9 cellular contexts compared by ENCODE assay signal in genomic region chr19:3458595-3459284, GRCh38. TPM values are rescaled to one million over a fixed set of nuclear protein-coding genes. Genes with fewer than 3 reads are reported as not detected.
A peak's percentile ranks its signal among the peaks of the same experiment; 100 is the strongest.
DNase-seq lines count a peak whose midpoint lies in the region; ATAC-seq, FAIRE-seq and TF ChIP-seq lines count a peak whose summit lies in the region.
"Had no signal": no experiment of that assay in that cellular context is flagged by ENCODE, and none has a peak within 500 bp of the region (broad histone marks: within the 10 kb centered on the region; RNA-seq: fewer than 3 reads in every experiment).

No MANE protein-coding gene starts in this region.

- no peak for DNase-seq in astrocyte (ENCODE audit: low read depth)
- DNase-seq in right atrium auricular region (ENCODE audit: low spot score), result no peak
- DNase-seq in omental fat pad (ENCODE audit: low spot score), result no peak
- DNase-seq in uterus, result peak; percentile 71 to 75
- DNase-seq in activated naive CD8-positive, alpha-beta T cell treated with anti-CD3 and anti-CD28 coated beads, Interleukin-2, amount 50 U/mL, for 24 hours, result no peak
- DNase-seq in central memory CD4-positive, alpha-beta T cell, result no peak
- DNase-seq: WERI-Rb-1 had no signal

- H3K79me2 ChIP-seq in astrocyte (ENCODE audit: insufficient read depth, low read length), result peaks cover 15% of the 10 kb centered on the region

- FAIRE-seq in astrocyte (lab: Jason Lieb, UNC), result no peak
- FAIRE-seq: bronchial epithelial cell had no signal

- H3K27me3 ChIP-seq in astrocyte (ENCODE audit: insufficient read depth, low read length) (no peaks in the 10 kb centered on the region), right atrium auricular region (no peaks in the 10 kb centered on the region), uterus (no peaks in the 10 kb centered on the region)

- H3K27ac ChIP-seq in astrocyte (ENCODE audit: low read depth, low read length), result peak overlapping the region; percentile 95
- H3K27ac ChIP-seq in right atrium auricular region, result peak overlapping the region; percentile 90 to 96
- peak overlapping the region; percentile 91 to 98 for H3K27ac ChIP-seq in uterus
- H3K27ac ChIP-seq: WERI-Rb-1 had no signal

- TF ChIP-seq POLR2A in uterus (IDR thresholded peaks at IDR 0.05), result no peak

- peak overlapping the region; percentile 60 for H2AFZ ChIP-seq in astrocyte (ENCODE audit: low read depth, low read length)

- H3K4me3 Mint-ChIP-seq in astrocyte (ENCODE audit: unreplicated experiment), result peak overlapping the region; percentile 27
- no peak overlapping the region for H3K4me3 Mint-ChIP-seq in activated naive CD8-positive, alpha-beta T cell treated with anti-CD3 and anti-CD28 coated beads, Interleukin-2, amount 50 U/mL, for 24 hours

- H3K27ac Mint-ChIP-seq in astrocyte (ENCODE audit: unreplicated experiment), result peak overlapping the region; percentile 96
- no peak overlapping the region for H3K27ac Mint-ChIP-seq in activated naive CD8-positive, alpha-beta T cell treated with anti-CD3 and anti-CD28 coated beads, Interleukin-2, amount 50 U/mL, for 24 hours

- no peaks in the 10 kb centered on the region for H3K9me3 Mint-ChIP-seq in astrocyte (ENCODE audit: unreplicated experiment)
- H3K9me3 Mint-ChIP-seq in activated naive CD8-positive, alpha-beta T cell treated with anti-CD3 and anti-CD28 coated beads, Interleukin-2, amount 50 U/mL, for 24 hours, result no peaks in the 10 kb centered on the region

- peak overlapping the region; percentile 91 for H3K9ac ChIP-seq in astrocyte (ENCODE audit: low read length)

- peaks cover 6% of the 10 kb centered on the region for H3K36me3 Mint-ChIP-seq in astrocyte (ENCODE audit: low read depth, unreplicated experiment)
- peaks cover 3% of the 10 kb centered on the region for H3K36me3 Mint-ChIP-seq in activated naive CD8-positive, alpha-beta T cell treated with anti-CD3 and anti-CD28 coated beads, Interleukin-2, amount 50 U/mL, for 24 hours (ENCODE audit: low read depth)

- H3K4me1 ChIP-seq in astrocyte (ENCODE audit: insufficient read depth, low read length) (peaks cover 32% of the 10 kb centered on the region), right atrium auricular region (peaks cover 0 to 53% of the 10 kb centered on the region in 2 donors), uterus (peaks cover 9 to 36% of the 10 kb centered on the region in 2 donors)

- H3K9me3 ChIP-seq in astrocyte (ENCODE audit: insufficient read depth, low read depth, low read length), result no peaks in the 10 kb centered on the region
- no peaks in the 10 kb centered on the region for H3K9me3 ChIP-seq in right atrium auricular region
- no peaks in the 10 kb centered on the region for H3K9me3 ChIP-seq in uterus

- TF ChIP-seq CTCF in astrocyte (IDR thresholded peaks at IDR 0.05; ENCODE audit: insufficient read depth, low read depth, low read length), result no peak
- TF ChIP-seq CTCF in right atrium auricular region (IDR thresholded peaks at IDR 0.05), result no peak
- no peak for TF ChIP-seq CTCF in omental fat pad (IDR thresholded peaks at IDR 0.05)
- no peak for TF ChIP-seq CTCF in uterus (IDR thresholded peaks at IDR 0.05)

- H3K4me1 Mint-ChIP-seq in astrocyte (ENCODE audit: low read depth, unreplicated experiment), result peaks cover 9% of the 10 kb centered on the region
- H3K4me1 Mint-ChIP-seq in activated naive CD8-positive, alpha-beta T cell treated with anti-CD3 and anti-CD28 coated beads, Interleukin-2, amount 50 U/mL, for 24 hours, result no peaks in the 10 kb centered on the region

- H4K20me1 ChIP-seq in astrocyte (ENCODE audit: insufficient read depth, low read length), result peaks cover 9% of the 10 kb centered on the region

- H3K4me3 ChIP-seq in astrocyte (ENCODE audit: insufficient read depth, low read depth, low read length), result no peak overlapping the region
- no peak overlapping the region for H3K4me3 ChIP-seq in right atrium auricular region
- peak overlapping the region in 1 of 2 donors; percentile 9 for H3K4me3 ChIP-seq in uterus

- intact Hi-C loops in uterus (cut with DNase I; ENCODE audit: low total_unique reads), result no loop called here

- H3K27me3 Mint-ChIP-seq in astrocyte (ENCODE audit: low read depth, unreplicated experiment), result no peaks in the 10 kb centered on the region
- no peaks in the 10 kb centered on the region for H3K27me3 Mint-ChIP-seq in activated naive CD8-positive, alpha-beta T cell treated with anti-CD3 and anti-CD28 coated beads, Interleukin-2, amount 50 U/mL, for 24 hours

- H3K4me2 ChIP-seq in astrocyte (ENCODE audit: low read length), result peak overlapping the region; percentile 83

- peak; percentile 43 for ATAC-seq in omental fat pad (ENCODE audit: low FRiP score)
- no peak for ATAC-seq in activated naive CD8-positive, alpha-beta T cell treated with anti-CD3 and anti-CD28 coated beads, Interleukin-2, amount 50 U/mL, for 24 hours
- ATAC-seq in GM21423 (IDR thresholded peaks at IDR 0.05; ENCODE audit: unreplicated experiment), result no peak

- H3K36me3 ChIP-seq in astrocyte (ENCODE audit: insufficient read depth, low read length) (peaks cover 14% of the 10 kb centered on the region), right atrium auricular region (peaks cover 62% of the 10 kb centered on the region), uterus (no peaks in the 10 kb centered on the region)

RNA-seq across cellular contexts. Expression of gene SMIM24, which starts 21.6 kb away (rescaled TPM):
- total RNA-seq in astrocyte (not detected in 2 replicates), right atrium auricular region (not detected), omental fat pad (not detected), uterus (under 1 TPM in 1 of 4 donors, not detected in 3; 0.97 TPM)
- total RNA-seq: bronchial epithelial cell had no signal

RNA-seq across cellular contexts. Expression of gene SMIM44, which starts 24.5 kb away (rescaled TPM):
- total RNA-seq in astrocyte, result not detected in 2 replicates
- total RNA-seq in right atrium auricular region, result not detected
- not detected for total RNA-seq in omental fat pad
- total RNA-seq in uterus, result not detected
- total RNA-seq: bronchial epithelial cell had no signal

RNA-seq across cellular contexts. Expression of gene DOHH, which starts 41.7 kb away (rescaled TPM):
- total RNA-seq in astrocyte (14.5 and 16.2 TPM in 2 replicates), right atrium auricular region (10 to 100 TPM; 14.1 to 18.4 TPM), omental fat pad (10 to 100 TPM; 11.7 to 28.1 (median 13.0) TPM), uterus (10 to 100 TPM in 1 of 4 donors, 1 to 10 TPM in 3; 1.2 to 10.4 (median 4.7) TPM)

RNA-seq across cellular contexts. Expression of gene FZR1, which starts 47.4 kb away (rescaled TPM):
- total RNA-seq in astrocyte (47.0 and 51.8 TPM in 2 replicates), right atrium auricular region (10 to 100 TPM; 20.6 to 21.7 TPM), omental fat pad (10 to 100 TPM; 10.0 to 33.1 (median 15.3) TPM), uterus (10 to 100 TPM in 3 of 4 donors, 1 to 10 TPM in 1; 3.8 to 70.8 (median 33.0) TPM)

Comparison
In these comparisons a context has a peak if more than half of its experiments do, and no peak if none do; other contexts are left out.
1. DNase-seq: peak in uterus (2 of 2); none in astrocyte (single experiment), right atrium auricular region (single experiment), omental fat pad (single experiment), activated naive CD8-positive, alpha-beta T cell treated with anti-CD3 and anti-CD28 coated beads, Interleukin-2, amount 50 U/mL, for 24 hours (single experiment) and central memory CD4-positive, alpha-beta T cell (single experiment).
2. Peak in every context shown above with its lines, with median percentiles within 50 percentile points of each other: H3K27ac ChIP-seq.